9 cellular contexts compared by ENCODE assay signal in the genomic region with DNA sequence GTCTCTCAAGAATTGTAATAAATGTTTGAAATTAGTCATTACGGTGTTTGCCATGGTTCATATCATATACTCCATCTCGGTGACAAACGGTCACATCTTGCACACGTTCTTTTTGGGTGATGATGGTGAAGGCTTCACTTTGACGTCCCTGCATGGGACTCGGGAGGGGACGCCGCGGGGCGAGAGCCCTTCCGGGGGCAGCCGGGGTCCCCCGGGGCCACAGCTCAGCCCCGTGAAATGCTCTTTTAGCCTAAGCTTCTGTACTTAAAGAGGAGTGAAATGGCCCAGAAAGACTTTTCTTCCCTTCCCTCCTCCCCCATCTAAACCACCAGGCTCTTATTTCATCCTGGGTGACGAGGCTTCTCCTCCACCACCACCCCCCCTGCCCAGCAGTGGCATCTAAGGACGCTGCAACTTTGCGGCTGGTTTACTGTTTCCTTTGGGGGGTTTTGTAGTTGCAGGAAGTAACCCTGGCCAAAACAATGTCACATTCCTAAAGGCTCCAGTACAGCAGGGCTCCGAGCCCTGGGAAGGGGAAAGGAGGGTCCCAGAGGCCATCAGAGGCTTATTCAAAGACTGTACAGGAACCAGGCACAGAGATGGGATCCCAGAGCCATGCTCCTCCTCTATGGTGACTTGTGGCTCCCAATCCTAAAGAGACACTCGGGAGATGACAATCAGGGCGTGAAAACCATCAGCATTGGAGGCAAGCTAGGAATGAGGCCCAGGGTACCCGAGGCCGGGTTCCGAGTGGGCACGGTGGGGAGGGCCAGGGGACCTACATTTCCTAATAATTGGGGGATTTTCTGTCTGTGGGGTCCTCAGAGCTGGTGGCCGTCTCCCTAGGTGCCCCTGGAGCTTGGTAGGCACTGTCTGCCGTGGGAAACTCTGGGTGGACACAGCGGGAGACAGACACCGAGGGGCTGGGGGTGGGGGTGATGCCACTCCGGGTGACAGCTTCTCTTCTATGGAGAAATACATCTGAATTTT.
A peak's percentile ranks its signal among the peaks of the same experiment; 100 is the strongest.
DNase-seq lines count a peak whose midpoint lies in the region; ATAC-seq lines count a peak whose summit lies in the region.
"Had no signal": no experiment of that assay in that cellular context is flagged by ENCODE, and none has a peak within 500 bp of the region (broad histone marks: within the 10 kb centered on the region; RNA-seq: fewer than 3 reads in every experiment).

No MANE protein-coding gene starts in this region.

- peaks cover 27% of the 10 kb centered on the region for H3K4me1 Mint-ChIP-seq in activated naive CD8-positive, alpha-beta T cell treated with anti-CD3 and anti-CD28 coated beads, Interleukin-2, amount 50 U/mL, for 24 hours

- peak overlapping the region; percentile 85 for H3K27ac Mint-ChIP-seq in activated naive CD8-positive, alpha-beta T cell treated with anti-CD3 and anti-CD28 coated beads, Interleukin-2, amount 50 U/mL, for 24 hours

- H3K4me2 ChIP-seq in BLaER1 treated with 17β-estradiol and CSF1 and Interleukin-3, amounts not matched to agents 10 nM and 100 nM = peak overlapping the region; percentile 79 to 92 (median 88)

- H3K27ac ChIP-seq in BLaER1 treated with 17β-estradiol and CSF1 and Interleukin-3, amounts not matched to agents 10 nM and 100 nM = peak overlapping the region in 10 of 11 experiments; percentile 3 to 86 (median 77); a peak in 19 of 22 replicates
- H3K27ac ChIP-seq in skeletal muscle tissue (ENCODE audit: low read depth, low read length) = no peak overlapping the region

- H3K27me3 Mint-ChIP-seq in activated naive CD8-positive, alpha-beta T cell treated with anti-CD3 and anti-CD28 coated beads, Interleukin-2, amount 50 U/mL, for 24 hours = peaks cover 5% of the 10 kb centered on the region

- no peaks in the 10 kb centered on the region for H3K36me3 ChIP-seq in BLaER1 treated with 17β-estradiol and CSF1 and Interleukin-3, amounts not matched to agents 10 nM and 100 nM
- no peaks in the 10 kb centered on the region for H3K36me3 ChIP-seq in skeletal muscle tissue (ENCODE audit: control insufficient read depth in 3 of 3, insufficient read depth in 3 of 3, low read length in 3 of 3)

- peaks cover 0 to 26% (median 18%) of the 10 kb centered on the region in 11 experiments; a peak in 18 of 22 replicates for H3K9me3 ChIP-seq in BLaER1 treated with 17β-estradiol and CSF1 and Interleukin-3, amounts not matched to agents 10 nM and 100 nM (replicated peaks in 1 of 11)
- H3K9me3 ChIP-seq in skeletal muscle tissue (ENCODE audit: control insufficient read depth in 3 of 3, low read length in 3 of 3) = peaks cover 0 to 2% (median 0%) of the 10 kb centered on the region in 3 donors

- peak overlapping the region in 8 of 10 experiments; percentile 8 to 61 (median 40); a peak in 11 of 20 replicates for H3K4me3 ChIP-seq in BLaER1 treated with 17β-estradiol and CSF1 and Interleukin-3, amounts not matched to agents 10 nM and 100 nM
- peak overlapping the region; percentile 16 to 45 (median 29) for H3K4me3 ChIP-seq in skeletal muscle tissue (ENCODE audit: low read length in 3 of 3)

- ATAC-seq in activated naive CD8-positive, alpha-beta T cell treated with anti-CD3 and anti-CD28 coated beads, Interleukin-2, amount 50 U/mL, for 24 hours = peak; percentile 74
- no peak for ATAC-seq in HG03097 (IDR thresholded peaks at IDR 0.05; ENCODE audit: low FRiP score, unreplicated experiment)
- ATAC-seq in HG03354 (IDR thresholded peaks at IDR 0.05; ENCODE audit: poor library complexity, severe bottlenecking, unreplicated experiment) = no peak
- no peak for ATAC-seq in GM18870 (IDR thresholded peaks at IDR 0.05; ENCODE audit: unreplicated experiment)

- H3K4me1 ChIP-seq in BLaER1 treated with 17β-estradiol and CSF1 and Interleukin-3, amounts not matched to agents 10 nM and 100 nM = peaks cover 16 to 39% (median 35%) of the 10 kb centered on the region in 10 experiments
- peaks cover 7 to 19% (median 16%) of the 10 kb centered on the region in 3 donors for H3K4me1 ChIP-seq in skeletal muscle tissue (ENCODE audit: control insufficient read depth in 3 of 3, insufficient read depth in 3 of 3, low read length in 3 of 3)
- H3K4me1 ChIP-seq: Caco-2 had no signal

- H3K27me3 ChIP-seq in BLaER1 treated with 17β-estradiol and CSF1 and Interleukin-3, amounts not matched to agents 10 nM and 100 nM = no peaks in the 10 kb centered on the region
- peaks cover 0 to 6% (median 3%) of the 10 kb centered on the region in 3 donors for H3K27me3 ChIP-seq in skeletal muscle tissue (ENCODE audit: control insufficient read depth in 3 of 3, insufficient read depth in 3 of 3, low read length in 3 of 3)

- peak; percentile 50 for DNase-seq in UCSD-AML1 (lab: John Stamatoyannopoulos, UW; ENCODE audit: unreplicated experiment)
- DNase-seq in activated naive CD8-positive, alpha-beta T cell treated with anti-CD3 and anti-CD28 coated beads, Interleukin-2, amount 50 U/mL, for 24 hours = peak; percentile 63
- DNase-seq in dedifferentiated amniotic fluid mesenchymal stem cell (ENCODE audit: extremely low spot score) = no peak
- DNase-seq: Caco-2 had no signal

- no peaks in the 10 kb centered on the region for H3K36me3 Mint-ChIP-seq in activated naive CD8-positive, alpha-beta T cell treated with anti-CD3 and anti-CD28 coated beads, Interleukin-2, amount 50 U/mL, for 24 hours (ENCODE audit: low read depth)

- H3K4me3 Mint-ChIP-seq in activated naive CD8-positive, alpha-beta T cell treated with anti-CD3 and anti-CD28 coated beads, Interleukin-2, amount 50 U/mL, for 24 hours = peak overlapping the region; percentile 74

- H3K9me3 Mint-ChIP-seq in activated naive CD8-positive, alpha-beta T cell treated with anti-CD3 and anti-CD28 coated beads, Interleukin-2, amount 50 U/mL, for 24 hours = no peaks in the 10 kb centered on the region

- H4K20me1 ChIP-seq in BLaER1 treated with 17β-estradiol and CSF1 and Interleukin-3, amounts not matched to agents 10 nM and 100 nM = no peaks in the 10 kb centered on the region; a peak in 1 of 22 replicates

- H3K9ac ChIP-seq in BLaER1 treated with 17β-estradiol and CSF1 and Interleukin-3, amounts not matched to agents 10 nM and 100 nM = peak overlapping the region; percentile 44 to 71 (median 64); a peak in 20 of 22 replicates
- peak overlapping the region in 1 of 3 donors; percentile 25 for H3K9ac ChIP-seq in skeletal muscle tissue (ENCODE audit: low read depth in 1 of 3, low read length in 3 of 3)
